In the genomic region with DNA sequence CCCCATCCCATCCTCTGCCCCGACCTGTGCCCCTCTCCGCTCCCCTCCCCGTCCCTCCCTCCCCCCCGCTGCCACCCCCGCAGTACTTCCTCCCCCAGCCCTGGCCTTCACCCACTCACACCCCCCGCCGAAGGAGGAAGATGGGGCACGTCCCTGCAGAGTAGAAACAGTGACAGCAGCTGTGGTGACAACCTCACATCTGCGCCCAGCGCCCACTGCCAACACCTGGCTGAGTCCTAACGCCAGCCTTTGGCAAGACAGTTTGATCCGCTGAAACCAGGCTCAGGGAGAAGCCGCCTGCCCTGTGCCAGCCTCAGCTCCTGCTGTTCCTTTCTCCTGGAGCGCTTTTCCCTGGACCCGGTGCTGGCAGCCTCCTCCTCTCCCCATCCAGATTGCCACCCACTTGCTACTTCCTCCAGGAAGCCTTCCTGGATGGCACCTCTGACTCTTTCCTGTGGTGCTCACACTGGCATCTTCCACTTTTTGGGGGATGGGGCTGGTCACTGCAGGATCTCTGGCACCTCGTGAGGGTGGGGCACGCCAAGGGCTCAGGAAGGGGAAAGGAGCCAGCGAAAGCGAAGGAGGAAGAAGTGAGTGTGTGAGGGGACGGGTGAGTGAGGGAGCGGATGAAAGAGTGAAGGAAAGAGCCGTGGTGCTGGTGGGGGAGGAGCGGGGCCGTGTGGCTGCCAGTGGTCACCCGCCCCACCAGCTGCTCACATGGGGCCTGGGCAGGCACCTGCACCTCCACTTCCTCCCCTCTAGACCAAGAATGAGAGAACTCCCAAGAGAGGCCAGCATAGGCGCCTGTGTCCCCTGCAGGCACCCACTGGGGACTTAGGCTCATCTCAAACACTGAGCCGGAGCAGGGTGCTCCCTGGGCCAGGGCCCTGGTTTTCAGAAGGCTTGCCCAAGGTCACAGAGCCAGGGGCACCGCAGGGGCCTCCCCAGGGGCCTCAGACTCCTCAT, we compare ENCODE assay signal across 2 cellular contexts.
TF ChIP-seq lines count a peak whose summit lies in the region.

No MANE protein-coding gene starts in this region.

TF ChIP-seq in WTC11, 78 proteins besides CTCF, POLR2A, EP300 and RAD21 (continued from another document and continues in another):
- TF ChIP-seq, protein P1, sequence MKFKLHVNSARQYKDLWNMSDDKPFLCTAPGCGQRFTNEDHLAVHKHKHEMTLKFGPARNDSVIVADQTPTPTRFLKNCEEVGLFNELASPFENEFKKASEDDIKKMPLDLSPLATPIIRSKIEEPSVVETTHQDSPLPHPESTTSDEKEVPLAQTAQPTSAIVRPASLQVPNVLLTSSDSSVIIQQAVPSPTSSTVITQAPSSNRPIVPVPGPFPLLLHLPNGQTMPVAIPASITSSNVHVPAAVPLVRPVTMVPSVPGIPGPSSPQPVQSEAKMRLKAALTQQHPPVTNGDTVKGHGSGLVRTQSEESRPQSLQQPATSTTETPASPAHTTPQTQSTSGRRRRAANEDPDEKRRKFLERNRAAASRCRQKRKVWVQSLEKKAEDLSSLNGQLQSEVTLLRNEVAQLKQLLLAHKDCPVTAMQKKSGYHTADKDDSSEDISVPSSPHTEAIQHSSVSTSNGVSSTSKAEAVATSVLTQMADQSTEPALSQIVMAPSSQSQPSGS (CRISPR knock-in tag; IDR thresholded peaks at IDR 0.05; ENCODE audit: borderline replicate concordance, low read depth) = no peak
- TF ChIP-seq ZNF512 (CRISPR knock-in tag; IDR thresholded peaks at IDR 0.05; ENCODE audit: borderline replicate concordance) = no peak
- no peak for TF ChIP-seq ZNF396 (CRISPR knock-in tag; IDR thresholded peaks at IDR 0.05; ENCODE audit: borderline replicate concordance)
- TF ChIP-seq HMGA2 (CRISPR knock-in tag; IDR thresholded peaks at IDR 0.05) = no peak
- TF ChIP-seq TP53 (CRISPR knock-in tag; IDR thresholded peaks at IDR 0.05) = no peak
- no peak for TF ChIP-seq HMGXB4 (CRISPR knock-in tag; IDR thresholded peaks at IDR 0.05)
- no peak for TF ChIP-seq ETV6 (CRISPR knock-in tag; IDR thresholded peaks at IDR 0.05)
- no peak for TF ChIP-seq NR3C1 (CRISPR knock-in tag; conservative IDR thresholded peaks at IDR 0.05; ENCODE audit: low read depth)
- TF ChIP-seq NR1H2 (CRISPR knock-in tag; IDR thresholded peaks at IDR 0.05) = no peak
- TF ChIP-seq, protein P2, sequence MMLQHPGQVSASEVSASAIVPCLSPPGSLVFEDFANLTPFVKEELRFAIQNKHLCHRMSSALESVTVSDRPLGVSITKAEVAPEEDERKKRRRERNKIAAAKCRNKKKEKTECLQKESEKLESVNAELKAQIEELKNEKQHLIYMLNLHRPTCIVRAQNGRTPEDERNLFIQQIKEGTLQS (CRISPR knock-in tag; conservative IDR thresholded peaks at IDR 0.05) = no peak
- TF ChIP-seq, protein P3, sequence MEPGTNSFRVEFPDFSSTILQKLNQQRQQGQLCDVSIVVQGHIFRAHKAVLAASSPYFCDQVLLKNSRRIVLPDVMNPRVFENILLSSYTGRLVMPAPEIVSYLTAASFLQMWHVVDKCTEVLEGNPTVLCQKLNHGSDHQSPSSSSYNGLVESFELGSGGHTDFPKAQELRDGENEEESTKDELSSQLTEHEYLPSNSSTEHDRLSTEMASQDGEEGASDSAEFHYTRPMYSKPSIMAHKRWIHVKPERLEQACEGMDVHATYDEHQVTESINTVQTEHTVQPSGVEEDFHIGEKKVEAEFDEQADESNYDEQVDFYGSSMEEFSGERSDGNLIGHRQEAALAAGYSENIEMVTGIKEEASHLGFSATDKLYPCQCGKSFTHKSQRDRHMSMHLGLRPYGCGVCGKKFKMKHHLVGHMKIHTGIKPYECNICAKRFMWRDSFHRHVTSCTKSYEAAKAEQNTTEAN (CRISPR knock-in tag; IDR thresholded peaks at IDR 0.05) = no peak
- no peak for TF ChIP-seq TEAD4 (CRISPR knock-in tag; IDR thresholded peaks at IDR 0.05)
- TF ChIP-seq, protein P4, sequence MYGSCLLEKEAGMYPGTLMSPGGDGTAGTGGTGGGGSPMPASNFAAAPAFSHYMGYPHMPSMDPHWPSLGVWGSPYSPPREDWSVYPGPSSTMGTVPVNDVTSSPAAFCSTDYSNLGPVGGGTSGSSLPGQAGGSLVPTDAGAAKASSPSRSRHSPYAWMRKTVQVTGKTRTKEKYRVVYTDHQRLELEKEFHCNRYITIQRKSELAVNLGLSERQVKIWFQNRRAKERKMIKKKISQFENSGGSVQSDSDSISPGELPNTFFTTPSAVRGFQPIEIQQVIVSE (CRISPR knock-in tag; IDR thresholded peaks at IDR 0.05; ENCODE audit: borderline replicate concordance) = no peak
- TF ChIP-seq ZNF232 (CRISPR knock-in tag; IDR thresholded peaks at IDR 0.05) = no peak
- no peak for TF ChIP-seq ATF1 (CRISPR knock-in tag; IDR thresholded peaks at IDR 0.05)
- no peak for TF ChIP-seq SOX15 (CRISPR knock-in tag; IDR thresholded peaks at IDR 0.05)
- TF ChIP-seq E2F1 (CRISPR knock-in tag; IDR thresholded peaks at IDR 0.05) = no peak

TF ChIP-seq in HepG2, 621 proteins besides CTCF, POLR2A, EP300 and RAD21 (continued from another document):
- TF ChIP-seq, protein P5, sequence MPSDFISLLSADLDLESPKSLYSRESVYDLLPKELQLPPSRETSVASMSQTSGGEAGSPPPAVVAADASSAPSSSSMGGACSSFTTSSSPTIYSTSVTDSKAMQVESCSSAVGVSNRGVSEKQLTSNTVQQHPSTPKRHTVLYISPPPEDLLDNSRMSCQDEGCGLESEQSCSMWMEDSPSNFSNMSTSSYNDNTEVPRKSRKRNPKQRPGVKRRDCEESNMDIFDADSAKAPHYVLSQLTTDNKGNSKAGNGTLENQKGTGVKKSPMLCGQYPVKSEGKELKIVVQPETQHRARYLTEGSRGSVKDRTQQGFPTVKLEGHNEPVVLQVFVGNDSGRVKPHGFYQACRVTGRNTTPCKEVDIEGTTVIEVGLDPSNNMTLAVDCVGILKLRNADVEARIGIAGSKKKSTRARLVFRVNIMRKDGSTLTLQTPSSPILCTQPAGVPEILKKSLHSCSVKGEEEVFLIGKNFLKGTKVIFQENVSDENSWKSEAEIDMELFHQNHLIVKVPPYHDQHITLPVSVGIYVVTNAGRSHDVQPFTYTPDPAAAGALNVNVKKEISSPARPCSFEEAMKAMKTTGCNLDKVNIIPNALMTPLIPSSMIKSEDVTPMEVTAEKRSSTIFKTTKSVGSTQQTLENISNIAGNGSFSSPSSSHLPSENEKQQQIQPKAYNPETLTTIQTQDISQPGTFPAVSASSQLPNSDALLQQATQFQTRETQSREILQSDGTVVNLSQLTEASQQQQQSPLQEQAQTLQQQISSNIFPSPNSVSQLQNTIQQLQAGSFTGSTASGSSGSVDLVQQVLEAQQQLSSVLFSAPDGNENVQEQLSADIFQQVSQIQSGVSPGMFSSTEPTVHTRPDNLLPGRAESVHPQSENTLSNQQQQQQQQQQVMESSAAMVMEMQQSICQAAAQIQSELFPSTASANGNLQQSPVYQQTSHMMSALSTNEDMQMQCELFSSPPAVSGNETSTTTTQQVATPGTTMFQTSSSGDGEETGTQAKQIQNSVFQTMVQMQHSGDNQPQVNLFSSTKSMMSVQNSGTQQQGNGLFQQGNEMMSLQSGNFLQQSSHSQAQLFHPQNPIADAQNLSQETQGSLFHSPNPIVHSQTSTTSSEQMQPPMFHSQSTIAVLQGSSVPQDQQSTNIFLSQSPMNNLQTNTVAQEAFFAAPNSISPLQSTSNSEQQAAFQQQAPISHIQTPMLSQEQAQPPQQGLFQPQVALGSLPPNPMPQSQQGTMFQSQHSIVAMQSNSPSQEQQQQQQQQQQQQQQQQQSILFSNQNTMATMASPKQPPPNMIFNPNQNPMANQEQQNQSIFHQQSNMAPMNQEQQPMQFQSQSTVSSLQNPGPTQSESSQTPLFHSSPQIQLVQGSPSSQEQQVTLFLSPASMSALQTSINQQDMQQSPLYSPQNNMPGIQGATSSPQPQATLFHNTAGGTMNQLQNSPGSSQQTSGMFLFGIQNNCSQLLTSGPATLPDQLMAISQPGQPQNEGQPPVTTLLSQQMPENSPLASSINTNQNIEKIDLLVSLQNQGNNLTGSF (CRISPR knock-in tag; IDR thresholded peaks at IDR 0.05) = no peak
- TF ChIP-seq ZNF484 (CRISPR knock-in tag; IDR thresholded peaks at IDR 0.05; ENCODE audit: borderline replicate concordance, low read depth) (no peak), ZNF839 (CRISPR knock-in tag; IDR thresholded peaks at IDR 0.05; ENCODE audit: borderline replicate concordance) (no peak), MLLT10 (CRISPR knock-in tag; IDR thresholded peaks at IDR 0.05) (no peak), ZNF589 (CRISPR knock-in tag; conservative IDR thresholded peaks at IDR 0.05) (no peak), ARID5B (CRISPR knock-in tag; IDR thresholded peaks at IDR 0.05) (no peak), ATAD3A (CRISPR knock-in tag; IDR thresholded peaks at IDR 0.05) (no peak), RFXAP (CRISPR knock-in tag; IDR thresholded peaks at IDR 0.05; ENCODE audit: borderline replicate concordance) (no peak), SRY (CRISPR knock-in tag; IDR thresholded peaks at IDR 0.05) (no peak)
- TF ChIP-seq, protein P6, sequence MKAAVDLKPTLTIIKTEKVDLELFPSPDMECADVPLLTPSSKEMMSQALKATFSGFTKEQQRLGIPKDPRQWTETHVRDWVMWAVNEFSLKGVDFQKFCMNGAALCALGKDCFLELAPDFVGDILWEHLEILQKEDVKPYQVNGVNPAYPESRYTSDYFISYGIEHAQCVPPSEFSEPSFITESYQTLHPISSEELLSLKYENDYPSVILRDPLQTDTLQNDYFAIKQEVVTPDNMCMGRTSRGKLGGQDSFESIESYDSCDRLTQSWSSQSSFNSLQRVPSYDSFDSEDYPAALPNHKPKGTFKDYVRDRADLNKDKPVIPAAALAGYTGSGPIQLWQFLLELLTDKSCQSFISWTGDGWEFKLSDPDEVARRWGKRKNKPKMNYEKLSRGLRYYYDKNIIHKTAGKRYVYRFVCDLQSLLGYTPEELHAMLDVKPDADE (CRISPR knock-in tag; IDR thresholded peaks at IDR 0.05) = no peak
